11 cellular contexts compared by ENCODE assay signal in genomic region chr15:60721706-60722105, GRCh38.
DNase-seq lines count a peak whose midpoint lies in the region; ATAC-seq, FAIRE-seq and TF ChIP-seq lines count a peak whose summit lies in the region.
"Had no signal": no experiment of that assay in that cellular context is flagged by ENCODE, and none has a peak within 500 bp of the region (broad histone marks: within the 10 kb centered on the region; RNA-seq: fewer than 3 reads in every experiment).

No MANE protein-coding gene starts in this region.

- H3K9me3 ChIP-seq in GM23248 (ENCODE audit: low read depth) (no peaks in the 10 kb centered on the region), HepG2 (ENCODE audit: low read length) (no peaks in the 10 kb centered on the region)

- H3K79me2 ChIP-seq in GM23248 (ENCODE audit: insufficient read depth), result no peaks in the 10 kb centered on the region
- H3K79me2 ChIP-seq in HepG2 (ENCODE audit: insufficient read depth, low read length), result no peaks in the 10 kb centered on the region

- no peak overlapping the region for H3K27ac Mint-ChIP-seq in Calu3 (ENCODE audit: unreplicated experiment)

- no peaks in the 10 kb centered on the region for H3K27me3 ChIP-seq in GM23248 (replicated peaks; ENCODE audit: insufficient read depth)
- H3K27me3 ChIP-seq in HepG2 (ENCODE audit: control insufficient read depth in 1 of 2, insufficient read depth in 2 of 2, low read length in 2 of 2), result peaks cover 0 to 2% of the 10 kb centered on the region in 2 experiments; a peak in 1 of 5 replicates

- TF ChIP-seq EP300 in HepG2 (IDR thresholded peaks at IDR 0.05; ENCODE audit: low read depth in 2 of 2, low read length in 2 of 2), result no peak
- no peak for TF ChIP-seq EP300 in HepG2 (CRISPR knock-in tag; IDR thresholded peaks at IDR 0.05; ENCODE audit: borderline replicate concordance)

- CTCF ChIA-PET in Calu3 (lab: Charles Lee) (interaction anchor here (0.9 kb wide), 1 partner anchor 15 kb away, joined by 3 read pairs; no protein-coding TSS in a partner anchor), HepG2 (lab: Yijun Ruan, JAX; ENCODE audit: low intra/inter-chr PET ratio, low total read pairs) (no interaction called here)

- H4K20me1 ChIP-seq in GM23248 (ENCODE audit: insufficient read depth) (no peaks in the 10 kb centered on the region), HepG2 (ENCODE audit: insufficient read depth, low read length) (no peaks in the 10 kb centered on the region)

- H2AFZ ChIP-seq in GM23248 (no peak overlapping the region), HepG2 (ENCODE audit: low read length) (no peak overlapping the region)

- H3K27ac ChIP-seq in GM23248 (no peak overlapping the region), HepG2 (ENCODE audit: extremely low read length, insufficient read depth, low read length) (no peak overlapping the region)

- H3K9ac ChIP-seq in GM23248, result no peak overlapping the region
- H3K9ac ChIP-seq in HepG2 (ENCODE audit: insufficient read depth, low read depth, low read length), result no peak overlapping the region

- TF ChIP-seq CTCF in Calu3 (IDR thresholded peaks at IDR 0.05; ENCODE audit: unreplicated experiment) (no peak), HepG2 (CRISPR knock-in tag; IDR thresholded peaks at IDR 0.05) (no peak)

- no peak for FAIRE-seq in HepG2 (lab: Jason Lieb, UNC)

- DNase-seq in Calu3 (peak; percentile 36), GM23248 (peak; percentile 56), astrocyte of the hippocampus (ENCODE audit: low read depth, low spot score) (peak; percentile 55), HepG2 (ENCODE audit: low spot score) (no peak), GF-D8 (lab: John Stamatoyannopoulos, UW) (no peak), NCI-H2029 treated with DMSO at 0.1 percent for 48 hours (lab: John Stamatoyannopoulos, UW) (no peak)
- DNase-seq: Kasumi-1; NK-92 treated with Interleukin-12 subunit alpha and Interleukin-12 subunit beta, amount 100 ng/mL, for 24 hours had no signal

- peaks cover 3% of the 10 kb centered on the region for H3K27me3 Mint-ChIP-seq in Calu3 (ENCODE audit: unreplicated experiment)

- no peaks in the 10 kb centered on the region for H3K36me3 Mint-ChIP-seq in Calu3 (ENCODE audit: insufficient read depth, unreplicated experiment)

- no peak for TF ChIP-seq RAD21 in HepG2 (CRISPR knock-in tag; IDR thresholded peaks at IDR 0.05)

- no peak for TF ChIP-seq POLR2A in HepG2 (IDR thresholded peaks at IDR 0.05; ENCODE audit: insufficient read depth in 1 of 2, low read depth in 2 of 2, low read length in 2 of 2)

- no peak overlapping the region for H3K4me3 ChIP-seq in GM23248
- H3K4me3 ChIP-seq in HepG2 (replicated peaks in 1 of 3; ENCODE audit: insufficient read depth in 1 of 3, low read depth in 2 of 3, low read length in 3 of 3), result 0 out of 6 replicates have a peak overlapping the region, but pooled peaks of 1 of the 3 experiments have one; percentile 5

- POLR2A ChIA-PET in HepG2 (lab: Yijun Ruan, JAX), result interaction anchor here (1.0 kb wide), 1 partner anchor 32 kb away, joined by 3 read pairs; no protein-coding TSS in a partner anchor

- WGBS in GM23248 (ENCODE audit: low coverage in 1 of 2, low lambda C conversion rate in 2 of 2, missing lambda C conversion rate in 2 of 2), 2 experiments, result 69 to 71% methylated on average over 3 of the region's 3 CpGs
- 33% methylated on average over 3 of the region's 3 CpGs for WGBS in HepG2 (ENCODE audit: low lambda C conversion rate)

- H3K4me3 Mint-ChIP-seq in Calu3 (ENCODE audit: low read depth, unreplicated experiment), result no peak overlapping the region

- H3K36me3 ChIP-seq in GM23248 (ENCODE audit: low read depth), result no peaks in the 10 kb centered on the region
- no peaks in the 10 kb centered on the region for H3K36me3 ChIP-seq in HepG2 (replicated peaks in 1 of 2; ENCODE audit: control insufficient read depth in 1 of 2, insufficient read depth in 2 of 2, low read length in 2 of 2)

- BruUV-seq in Calu3 (replicated peaks; lab: Mats Ljungman, UMichigan) (no TSS peak), HepG2 (replicated peaks; lab: Mats Ljungman, UMichigan) (no TSS peak)

- no peaks in the 10 kb centered on the region for H3F3A ChIP-seq in GM23248 (ENCODE audit: insufficient read depth)

- intact Hi-C loops in Calu3 (cut with micrococcal nuclease; ENCODE audit: unreplicated experiment), result loop anchor here (5.0 kb wide), 1 partner anchor 134 kb away; no protein-coding TSS in a partner anchor
- intact Hi-C loops in HepG2 (cut with micrococcal nuclease; ENCODE audit: unreplicated experiment), result no loop called here

- in situ Hi-C loops in GM23248 (cut with MboI), result no loop called here
- in situ Hi-C loops in HepG2 (cut with HindIII; ENCODE audit: extremely low pct_ligation_motif_present, low pct_unique_long_range_greater_than_20kb), result no loop called here

- no peaks in the 10 kb centered on the region for H3K9me3 Mint-ChIP-seq in Calu3 (ENCODE audit: low read depth, unreplicated experiment)
- H3K9me3 Mint-ChIP-seq: T-helper 2 cell treated with Interferon-gamma antibody and Interleukin-4, amounts not matched to agents 5 μg/mL and 100 μg/mL, for 36 hours had no signal

- ATAC-seq in HepG2, result no peak
- no peak for ATAC-seq in HG03460 (IDR thresholded peaks at IDR 0.05; ENCODE audit: unreplicated experiment)
- ATAC-seq: sciatic nerve had no signal

- H3K4me1 ChIP-seq in GM23248 (ENCODE audit: insufficient read depth) (no peaks in the 10 kb centered on the region), HepG2 (ENCODE audit: insufficient read depth, low read length) (peaks cover 71% of the 10 kb centered on the region)

- no peak overlapping the region for H3K4me2 ChIP-seq in GM23248 (ENCODE audit: unreplicated experiment)
- peak overlapping the region; percentile 31 for H3K4me2 ChIP-seq in HepG2 (ENCODE audit: low read depth, low read length)

- peaks cover 40% of the 10 kb centered on the region for H3K4me1 Mint-ChIP-seq in Calu3 (ENCODE audit: low read depth, unreplicated experiment)

- H3K9me2 ChIP-seq in GM23248 (ENCODE audit: insufficient read depth), result no peaks in the 10 kb centered on the region

TF ChIP-seq in HepG2, 621 proteins besides CTCF, POLR2A, EP300 and RAD21:
- TF ChIP-seq FOSL2 (CRISPR knock-in tag; IDR thresholded peaks at IDR 0.05) (peak; percentile 56), ZNF576 (CRISPR knock-in tag; IDR thresholded peaks at IDR 0.05) (no peak)

Comparison
In these comparisons a context has a peak if more than half of its experiments do, and no peak if none do; other contexts are left out.
1. DNase-seq: peak in Calu3 (single experiment), GM23248 (single experiment) and astrocyte of the hippocampus (single experiment); none in HepG2 (single experiment), GF-D8 (single experiment) and NCI-H2029 treated with DMSO at 0.1 percent for 48 hours (single experiment).